15 cellular contexts compared by ENCODE assay signal in the genomic region with DNA sequence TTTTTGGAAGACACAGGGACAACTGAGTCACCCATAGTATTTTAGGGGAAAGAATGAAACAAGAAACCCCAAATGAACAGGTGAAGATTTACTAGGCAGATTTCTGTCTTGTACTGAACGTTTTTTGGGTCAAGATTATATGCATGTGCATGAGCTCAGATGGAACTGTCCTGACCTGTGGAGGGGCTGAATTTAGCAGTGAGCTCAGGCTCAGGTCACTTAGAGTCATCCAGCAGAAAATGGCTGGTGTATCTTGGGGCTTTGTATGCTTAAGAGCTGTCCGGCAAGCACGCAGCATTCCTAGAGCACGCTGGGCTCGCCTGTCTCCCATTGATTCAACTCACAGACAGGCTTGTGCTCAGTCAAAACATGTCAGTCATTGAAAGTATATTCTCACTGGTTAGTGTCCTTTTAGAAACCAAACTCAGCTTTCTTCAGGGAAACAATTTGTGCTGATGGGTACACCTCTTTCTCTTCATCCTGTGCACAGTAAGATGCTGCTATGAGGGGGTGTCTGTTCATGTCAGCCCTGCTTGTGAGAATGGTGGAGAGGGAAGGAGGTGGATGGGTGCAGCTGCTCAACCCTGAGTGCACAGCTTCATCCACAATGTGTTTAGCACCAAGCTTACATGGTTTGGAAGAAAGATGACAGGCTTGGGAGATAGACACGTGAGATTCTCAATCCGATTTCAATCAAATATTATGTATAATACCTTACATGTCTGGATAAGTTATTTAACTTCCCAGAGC. TPM values are rescaled to one million over a fixed set of nuclear protein-coding genes. Genes with fewer than 3 reads are reported as not detected.
"Had no signal": no experiment of that assay in that cellular context is flagged by ENCODE, and none has a peak within 500 bp of the region (broad histone marks: within the 10 kb centered on the region; RNA-seq: fewer than 3 reads in every experiment).

No MANE protein-coding gene starts in this region.

- H3K9me3 ChIP-seq: esophagus squamous epithelium, lower lobe of right lung, thoracic aorta had no signal

- H3K4me3 Mint-ChIP-seq: activated CD8-positive, alpha-beta memory T cell treated with anti-CD3 and anti-CD28 coated beads, Interleukin-2, amount 10 ng/mL, durations not matched to agents 7 days and 5 days; activated naive CD8-positive, alpha-beta T cell; activated T-cell treated with anti-CD3 and anti-CD28 coated beads, Interleukin-2, amount 50 U/mL, for 24 hours; natural killer cell; stimulated activated naive CD8-positive, alpha-beta T cell treated with anti-CD3 and anti-CD28 coated beads, Interleukin-15, amount 100 ng/mL, for 72 hours had no signal

- H3K4me1 ChIP-seq: lower lobe of right lung had no signal

- ATAC-seq: activated CD8-positive, alpha-beta memory T cell treated with anti-CD3 and anti-CD28 coated beads, Interleukin-2, amount 10 ng/mL, durations not matched to agents 7 days and 5 days; lower lobe of right lung; natural killer cell; stimulated activated naive CD8-positive, alpha-beta T cell treated with anti-CD3 and anti-CD28 coated beads, Interleukin-15, amount 100 ng/mL, for 72 hours had no signal

- H3K4me3 ChIP-seq: esophagus squamous epithelium, lower lobe of right lung, thoracic aorta had no signal

- H3K27ac ChIP-seq: esophagus squamous epithelium, lower lobe of right lung, thoracic aorta had no signal

- H3K36me3 ChIP-seq: lower lobe of right lung had no signal

- H3K27ac Mint-ChIP-seq: activated CD8-positive, alpha-beta memory T cell treated with anti-CD3 and anti-CD28 coated beads, Interleukin-2, amount 10 ng/mL, durations not matched to agents 7 days and 5 days; activated naive CD8-positive, alpha-beta T cell; activated T-cell treated with anti-CD3 and anti-CD28 coated beads, Interleukin-2, amount 50 U/mL, for 24 hours; natural killer cell; stimulated activated naive CD8-positive, alpha-beta T cell treated with anti-CD3 and anti-CD28 coated beads, Interleukin-15, amount 100 ng/mL, for 72 hours had no signal

- H3K36me3 Mint-ChIP-seq: activated CD8-positive, alpha-beta memory T cell treated with anti-CD3 and anti-CD28 coated beads, Interleukin-2, amount 10 ng/mL, durations not matched to agents 7 days and 5 days; activated naive CD8-positive, alpha-beta T cell had no signal

- DNase-seq: activated CD4-positive, alpha-beta T cell treated with anti-CD3 and anti-CD28 coated beads, Interleukin-2, amount 50 U/mL, for 48 hours; activated CD4-positive, CD25-positive, alpha-beta regulatory T cell treated with anti-CD3 and anti-CD28 coated beads, Interleukin-2, amount 50 U/mL, for 72 hours; activated CD8-positive, alpha-beta memory T cell treated with anti-CD3 and anti-CD28 coated beads, Interleukin-2, amount 10 ng/mL, durations not matched to agents 7 days and 5 days; activated gamma-delta T cell; activated T-cell treated with anti-CD3 and anti-CD28 coated beads, Interleukin-2, amount 50 U/mL, for 24 hours; amygdala; esophagus squamous epithelium; foreskin fibroblast; kidney; lower lobe of right lung; natural killer cell; stimulated activated CD4-positive, alpha-beta T cell treated with anti-CD3 and anti-CD28 coated beads, Interleukin-4, amount 100 ng/mL, for 4 hours; stimulated activated naive CD8-positive, alpha-beta T cell treated with anti-CD3 and anti-CD28 coated beads, Interleukin-15, amount 100 ng/mL, for 72 hours had no signal

- H3K27me3 ChIP-seq: esophagus squamous epithelium had no signal

- H3K9me3 Mint-ChIP-seq: activated T-cell treated with anti-CD3 and anti-CD28 coated beads, Interleukin-2, amount 50 U/mL, for 24 hours; natural killer cell; stimulated activated naive CD8-positive, alpha-beta T cell treated with anti-CD3 and anti-CD28 coated beads, Interleukin-15, amount 100 ng/mL, for 72 hours had no signal

RNA-seq across cellular contexts. Expression of gene PDLIM3, which starts 47.5 kb away (rescaled TPM):
- total RNA-seq: activated CD8-positive, alpha-beta memory T cell treated with anti-CD3 and anti-CD28 coated beads, Interleukin-2, amount 10 ng/mL, durations not matched to agents 7 days and 5 days; natural killer cell had no signal
